17 cellular contexts compared by ENCODE assay signal in the genomic region with DNA sequence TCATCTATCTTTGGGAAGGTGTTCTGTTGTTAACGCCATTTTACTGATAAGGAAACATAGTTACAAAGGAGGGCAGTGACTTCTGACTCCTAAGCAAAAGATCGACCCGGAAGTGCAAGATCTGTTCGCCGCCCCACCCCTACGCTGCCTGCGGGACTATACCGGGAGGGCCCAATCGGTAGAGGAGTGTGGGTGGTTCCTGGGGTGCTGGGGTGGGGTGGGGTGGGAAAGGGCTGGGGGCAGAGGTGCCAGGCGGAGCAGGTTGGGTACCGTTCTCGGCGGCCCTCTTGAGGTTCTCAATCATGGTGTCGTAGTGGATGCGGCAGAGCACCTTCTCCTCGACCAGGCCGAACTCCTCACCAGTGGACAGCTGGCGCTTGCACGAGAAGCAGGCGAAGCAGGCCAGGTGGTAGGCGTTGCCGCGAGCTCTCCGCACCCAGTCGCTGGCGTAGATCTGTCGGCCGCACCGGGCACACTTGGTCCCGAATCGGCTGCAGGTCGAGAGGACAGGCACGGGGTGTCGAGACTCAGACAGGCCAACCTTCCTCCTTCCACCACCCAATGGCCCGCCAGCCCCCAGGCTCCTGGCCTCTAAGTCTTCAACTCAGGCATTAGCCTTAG. TPM values are rescaled to one million over a fixed set of nuclear protein-coding genes. Genes with fewer than 3 reads are reported as not detected.
"Had no signal": no experiment of that assay in that cellular context is flagged by ENCODE, and none has a peak within 500 bp of the region (broad histone marks: within the 10 kb centered on the region; RNA-seq: fewer than 3 reads in every experiment).

No MANE protein-coding gene starts in this region.

- H3K27ac ChIP-seq: brain microvascular endothelial cell, pancreas, skin epidermis, thyroid gland had no signal

- H3K9me3 ChIP-seq: pancreas, thyroid gland had no signal

- DNase-seq: activated CD4-positive, alpha-beta T cell treated with anti-CD3 and anti-CD28 coated beads, Interleukin-2, amount 50 U/mL, for 48 hours; activated effector memory CD4-positive, alpha-beta T cell treated with anti-CD3 and anti-CD28 coated beads, Interleukin-2, amount 50 U/mL, for 16 hours; activated T-cell treated with anti-CD3 and anti-CD28 coated beads, Interleukin-2, amount 50 U/mL, for 4 hours; brain microvascular endothelial cell; cerebellar nuclear complex; dermis blood vessel endothelial cell; hippocampal formation; islet precursor cell; left ventricle myocardium superior; pancreas; T-helper 17 cell; thyroid gland had no signal

- ATAC-seq: activated CD4-positive, CD25-positive, alpha-beta regulatory T cell treated with anti-CD3 and anti-CD28 coated beads, Interleukin-2, amount 50 U/mL, for 24 hours; activated naive CD4-positive, alpha-beta T cell treated with anti-CD3 and anti-CD28 coated beads, Interleukin-2, amount 50 U/mL, for 72 hours; activated T-cell treated with anti-CD3 and anti-CD28 coated beads, Interleukin-2, amount 50 U/mL, for 4 hours; left ventricle myocardium superior; pancreas; T-helper 17 cell had no signal

- H3K36me3 ChIP-seq: brain microvascular endothelial cell, pancreas, thyroid gland had no signal

- H3K4me3 ChIP-seq: pancreas, skin epidermis, thyroid gland had no signal

RNA-seq across cellular contexts. Expression of a gene that starts 11.8 kb away (rescaled TPM):
- total RNA-seq: T-helper 17 cell had no signal

RNA-seq across cellular contexts. Expression of a gene that starts 57.2 kb away (rescaled TPM):
- total RNA-seq: activated T-cell treated with anti-CD3 and anti-CD28 coated beads, Interleukin-2, amount 50 U/mL, for 4 hours; dermis blood vessel endothelial cell; glomerular endothelial cell; left ventricle myocardium superior; mesenteric fat pad; T-helper 17 cell; thyroid gland had no signal
